19 cellular contexts compared by ENCODE assay signal in the genomic region with DNA sequence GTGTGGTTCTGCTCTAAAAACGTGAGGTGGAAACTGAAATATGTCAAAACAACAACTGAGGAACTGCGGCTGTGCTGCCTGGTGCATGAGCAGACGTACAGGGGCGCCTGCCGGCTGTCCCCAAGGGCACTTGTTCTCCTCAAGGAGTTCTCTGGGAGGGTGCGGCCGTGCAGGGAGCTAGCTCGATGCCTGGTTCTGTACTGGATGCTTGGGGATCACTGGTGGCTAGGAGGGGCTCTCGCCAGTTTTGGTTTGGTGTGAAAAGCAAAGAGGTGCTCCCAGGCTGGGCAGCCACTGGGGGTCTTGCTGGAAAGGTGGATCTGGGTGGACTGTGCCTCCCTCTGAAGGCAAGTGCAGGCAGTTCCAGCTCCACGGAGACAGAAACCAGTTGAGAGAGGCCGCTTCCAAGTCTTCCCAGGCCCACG. TPM values are rescaled to one million over a fixed set of nuclear protein-coding genes. Genes with fewer than 3 reads are reported as not detected.
A peak's percentile ranks its signal among the peaks of the same experiment; 100 is the strongest.
DNase-seq lines count a peak whose midpoint lies in the region; ATAC-seq lines count a peak whose summit lies in the region.
"Had no signal": no experiment of that assay in that cellular context is flagged by ENCODE, and none has a peak within 500 bp of the region (broad histone marks: within the 10 kb centered on the region; RNA-seq: fewer than 3 reads in every experiment).

No MANE protein-coding gene starts in this region.

- no peak overlapping the region for H4K8ac ChIP-seq in neuronal stem cell (ENCODE audit: low read depth, low read length)

- H3K27ac ChIP-seq in KOPT-K1 (ENCODE audit: low read depth, low read length, poor library complexity, severe bottlenecking) (peak overlapping the region; percentile 27), neuronal stem cell (replicated peaks; ENCODE audit: low read length) (no peak overlapping the region)
- H3K27ac ChIP-seq: SK-N-MC had no signal

- no peak for ATAC-seq in GM18519 (IDR thresholded peaks at IDR 0.05; ENCODE audit: low FRiP score, unreplicated experiment)
- no peak for ATAC-seq in activated T-cell treated with anti-CD3 and anti-CD28 coated beads, Interleukin-2, amount 50 U/mL, for 4 hours
- ATAC-seq: Panc1, Right ventricle myocardium inferior had no signal

- H3K27me3 Mint-ChIP-seq in activated T-cell treated with anti-CD3 and anti-CD28 coated beads, Interleukin-2, amount 50 U/mL, for 4 hours (ENCODE audit: low read depth): no peaks in the 10 kb centered on the region
- H3K27me3 Mint-ChIP-seq: CD4-positive, CD25-positive, alpha-beta regulatory T cell had no signal

- no peak overlapping the region for H3K4ac ChIP-seq in neuronal stem cell (ENCODE audit: low read length)

- no peak overlapping the region for H3K4me3 Mint-ChIP-seq in activated T-cell treated with anti-CD3 and anti-CD28 coated beads, Interleukin-2, amount 50 U/mL, for 4 hours

- H3K27me3 ChIP-seq in neuronal stem cell (ENCODE audit: control insufficient read depth in 3 of 3, insufficient read depth in 3 of 3, low read depth in 1 of 3, low read length in 3 of 3): no peaks in the 10 kb centered on the region

- peaks cover 17% of the 10 kb centered on the region for H3K36me3 Mint-ChIP-seq in activated T-cell treated with anti-CD3 and anti-CD28 coated beads, Interleukin-2, amount 50 U/mL, for 4 hours (ENCODE audit: insufficient read depth)

- H2AK5ac ChIP-seq in neuronal stem cell (ENCODE audit: low read depth, low read length): no peak overlapping the region

- H3K36me3 ChIP-seq in KOPT-K1 (ENCODE audit: insufficient read depth, low read length) (peaks cover 64% of the 10 kb centered on the region), neuronal stem cell (replicated peaks in 1 of 2; ENCODE audit: control insufficient read depth in 2 of 2, insufficient read depth in 2 of 2, low read length in 2 of 2) (peaks cover 5 to 52% of the 10 kb centered on the region in 2 donors)

- H3K4me3 ChIP-seq in neuronal stem cell (ENCODE audit: low read length in 2 of 2): no peak overlapping the region
- H3K4me3 ChIP-seq: SK-N-MC had no signal

- peaks cover 0 to 4% of the 10 kb centered on the region in 2 donors for H3K4me1 ChIP-seq in neuronal stem cell (ENCODE audit: control insufficient read depth in 2 of 2, insufficient read depth in 1 of 2, low read depth in 1 of 2, low read length in 2 of 2)

- H2AFZ ChIP-seq in neuronal stem cell (ENCODE audit: low read length): no peak overlapping the region

- H2BK12ac ChIP-seq in neuronal stem cell (ENCODE audit: low read length): no peak overlapping the region

- no peaks in the 10 kb centered on the region for H3K9me3 Mint-ChIP-seq in activated T-cell treated with anti-CD3 and anti-CD28 coated beads, Interleukin-2, amount 50 U/mL, for 4 hours

- H4K91ac ChIP-seq in neuronal stem cell (ENCODE audit: low read depth, low read length, poor library complexity): no peak overlapping the region

- DNase-seq in GM03348 (ENCODE audit: low spot score) (peak; percentile 3), islet precursor cell (peak; percentile 54), neuronal stem cell (ENCODE audit: low spot score) (no peak), NCI-H524 (lab: John Stamatoyannopoulos, UW) (no peak), NK-92 (lab: John Stamatoyannopoulos, UW; ENCODE audit: unreplicated experiment) (no peak)
- no peak for DNase-seq in activated T-cell treated with anti-CD3 and anti-CD28 coated beads, Interleukin-2, amount 50 U/mL, for 4 hours
- DNase-seq: ACHN; AML-193; Caco-2; CD4-positive, CD25-positive, alpha-beta regulatory T cell; EL; NCI-H1417 treated with DMSO at 0.1 percent for 48 hours; NCI-H2029; NCI-H510A treated with DMSO at 0.1 percent for 48 hours had no signal

- no peak overlapping the region for H3K18ac ChIP-seq in neuronal stem cell (ENCODE audit: low read length)

- no peaks in the 10 kb centered on the region for H3K79me1 ChIP-seq in neuronal stem cell (ENCODE audit: low read depth, low read length)

- no peak overlapping the region for H3K4me2 ChIP-seq in neuronal stem cell (ENCODE audit: insufficient read depth, low read length, poor library complexity, severe bottlenecking)

- H2BK120ac ChIP-seq in neuronal stem cell (ENCODE audit: low read depth, low read length): no peak overlapping the region

- no peak overlapping the region for H3K23ac ChIP-seq in neuronal stem cell (ENCODE audit: low read depth, low read length, poor library complexity)

- no CpG with 5 or more reads among the region's 12 CpGs for WGBS in neuronal stem cell (ENCODE audit: extremely low coverage in 2 of 2, insufficient read length in 2 of 2, insufficient replicate concordance in 1 of 2), 2 donors

- H3K9ac ChIP-seq in neuronal stem cell (ENCODE audit: low read depth, low read length, poor library complexity): no peak overlapping the region

- H3K9me3 ChIP-seq in KOPT-K1 (ENCODE audit: insufficient read depth, low read length, poor library complexity, severe bottlenecking) (no peaks in the 10 kb centered on the region), neuronal stem cell (replicated peaks in 1 of 2; ENCODE audit: control insufficient read depth in 2 of 2, insufficient read depth in 1 of 2, low read depth in 1 of 2, low read length in 2 of 2) (no peaks in the 10 kb centered on the region)
- H3K9me3 ChIP-seq: Caco-2 had no signal

- H2BK15ac ChIP-seq in neuronal stem cell (ENCODE audit: low read length): no peak overlapping the region

- H2BK5ac ChIP-seq in neuronal stem cell (ENCODE audit: low read length): no peak overlapping the region

- H3K4me1 Mint-ChIP-seq in activated T-cell treated with anti-CD3 and anti-CD28 coated beads, Interleukin-2, amount 50 U/mL, for 4 hours (ENCODE audit: low read depth): no peaks in the 10 kb centered on the region

- H3K14ac ChIP-seq in neuronal stem cell (ENCODE audit: low read length): peak overlapping the region; percentile 27

RNA-seq across cellular contexts. Expression of gene ATP2A3, which starts 41.9 kb away (rescaled TPM):
- polyA plus RNA-seq in neuronal stem cell (2013, experiment 1 of 2): 1.7 TPM
- 2.6 TPM for polyA plus RNA-seq in neuronal stem cell (2013, experiment 2 of 2)
- total RNA-seq in activated T-cell treated with anti-CD3 and anti-CD28 coated beads, Interleukin-2, amount 50 U/mL, for 4 hours: 10 to 100 TPM; 55.8 to 68.8 (median 63.6) TPM

Comparison
In these comparisons a context has a peak if more than half of its experiments do, and no peak if none do; other contexts are left out.
1. DNase-seq: peak in GM03348 (single experiment) and islet precursor cell (single experiment); none in neuronal stem cell (single experiment), activated T-cell treated with anti-CD3 and anti-CD28 coated beads, Interleukin-2, amount 50 U/mL, for 4 hours (single experiment), NCI-H524 (0 of 2) and NK-92 (single experiment).